In the genomic region with DNA sequence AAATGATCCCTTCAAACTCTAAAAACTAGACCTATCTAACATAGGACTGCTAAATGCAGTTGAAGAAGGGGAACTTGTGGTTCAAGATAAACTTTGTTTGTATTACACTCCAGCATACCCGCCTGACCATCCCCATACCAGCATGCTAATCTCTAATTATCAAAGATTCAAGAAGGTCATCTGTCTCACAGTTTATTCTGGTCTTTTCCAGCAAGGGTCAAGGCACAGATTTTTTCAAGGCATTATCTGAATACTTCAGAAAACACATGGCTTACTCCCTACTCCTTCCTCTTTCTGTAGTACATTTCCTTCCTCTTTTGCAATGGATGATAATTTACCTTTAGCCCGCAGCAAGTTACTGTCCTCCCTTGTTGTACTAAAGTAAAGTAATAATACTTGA, we compare ENCODE assay signal across 1 cellular context.
TF ChIP-seq lines count a peak whose summit lies in the region.

No MANE protein-coding gene starts in this region.

TF ChIP-seq in GM12878, 131 proteins besides CTCF, POLR2A, EP300 and RAD21 (continued from another document):
- TF ChIP-seq PAX5 (IDR thresholded peaks at IDR 0.05; ENCODE audit: borderline replicate concordance, low read depth, low read length) (no peak), BMI1 (IDR thresholded peaks at IDR 0.05; ENCODE audit: borderline replicate concordance) (no peak), RUNX3 (IDR thresholded peaks at IDR 0.05; ENCODE audit: low read length) (no peak), CHD4 (IDR thresholded peaks at IDR 0.05) (no peak), CBFB (IDR thresholded peaks at IDR 0.05; ENCODE audit: low read depth) (no peak), KAT2A (conservative IDR thresholded peaks at IDR 0.05; ENCODE audit: control insufficient read depth, low read depth, low read length) (no peak), KLF5 (IDR thresholded peaks at IDR 0.05; ENCODE audit: partially characterized antibody) (no peak), CBX5 (IDR thresholded peaks at IDR 0.05; ENCODE audit: low read depth) (no peak), RBBP5 (conservative IDR thresholded peaks at IDR 0.05) (no peak), ASH2L (IDR thresholded peaks at IDR 0.05; ENCODE audit: borderline replicate concordance, low read depth) (no peak)
TF ChIP-seq in GM12878: peak in this region for 0.
